ENCODE assay signal across 20 cellular contexts in the genomic region with DNA sequence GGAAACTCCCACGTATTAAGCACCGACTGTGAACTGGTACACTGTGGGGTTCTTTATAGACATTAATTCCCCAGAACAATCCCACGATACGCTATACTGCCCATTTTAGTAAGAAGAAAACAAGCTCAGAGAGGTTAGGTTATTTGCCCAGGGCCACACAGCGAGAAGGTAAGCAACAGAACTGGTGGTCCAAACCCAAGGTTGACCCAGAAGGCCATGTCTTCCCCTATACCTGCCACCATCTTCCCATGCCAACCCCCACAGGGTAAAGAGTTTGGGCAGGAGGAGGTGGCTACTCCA.
DNase-seq lines count a peak whose midpoint lies in the region; ATAC-seq and TF ChIP-seq lines count a peak whose summit lies in the region.
"Had no signal": no experiment of that assay in that cellular context is flagged by ENCODE, and none has a peak within 500 bp of the region (broad histone marks: within the 10 kb centered on the region; RNA-seq: fewer than 3 reads in every experiment).

No MANE protein-coding gene starts in this region.

- peak overlapping the region; percentile 24 for H3K4me3 Mint-ChIP-seq in Caco-2 (ENCODE audit: unreplicated experiment)
- no peak overlapping the region for H3K4me3 Mint-ChIP-seq in endothelial cell (ENCODE audit: unreplicated experiment)
- H3K4me3 Mint-ChIP-seq: activated naive CD8-positive, alpha-beta T cell treated with anti-CD3 and anti-CD28 coated beads, Interleukin-2, amount 50 U/mL, for 24 hours; effector memory CD8-positive, alpha-beta T cell; memory B cell had no signal

- H3K27ac Mint-ChIP-seq in Caco-2 (ENCODE audit: unreplicated experiment) (no peak overlapping the region), endothelial cell (ENCODE audit: unreplicated experiment) (no peak overlapping the region)
- H3K27ac Mint-ChIP-seq: activated naive CD8-positive, alpha-beta T cell treated with anti-CD3 and anti-CD28 coated beads, Interleukin-2, amount 50 U/mL, for 24 hours; effector memory CD8-positive, alpha-beta T cell; memory B cell had no signal

- no peak for ATAC-seq in HG03039 (IDR thresholded peaks at IDR 0.05; ENCODE audit: unreplicated experiment)
- no peak for ATAC-seq in HG02981 (IDR thresholded peaks at IDR 0.05; ENCODE audit: unreplicated experiment)
- ATAC-seq: effector memory CD8-positive, alpha-beta T cell had no signal

- peak overlapping the region; percentile 42 for H2AFZ ChIP-seq in parathyroid adenoma

- H3K36me3 ChIP-seq in Caco-2 (ENCODE audit: control insufficient read depth, insufficient read depth, low read length) (no peaks in the 10 kb centered on the region), HUES6 (ENCODE audit: control insufficient read depth, insufficient read depth, low read length) (no peaks in the 10 kb centered on the region), parathyroid adenoma (ENCODE audit: control insufficient read depth, insufficient read depth, low read length) (no peaks in the 10 kb centered on the region)
- H3K36me3 ChIP-seq: right atrium auricular region, SJSA1, stomach, upper lobe of left lung had no signal

- H3K4me1 Mint-ChIP-seq in Caco-2 (ENCODE audit: low read depth, unreplicated experiment), result peaks cover 11% of the 10 kb centered on the region
- no peaks in the 10 kb centered on the region for H3K4me1 Mint-ChIP-seq in endothelial cell (ENCODE audit: unreplicated experiment)
- H3K4me1 Mint-ChIP-seq: activated naive CD8-positive, alpha-beta T cell treated with anti-CD3 and anti-CD28 coated beads, Interleukin-2, amount 50 U/mL, for 24 hours; memory B cell had no signal

- H3K27ac ChIP-seq in HUES6 (ENCODE audit: low read depth, low read length), result no peak overlapping the region
- no peak overlapping the region for H3K27ac ChIP-seq in parathyroid adenoma
- H3K27ac ChIP-seq: body of pancreas, right atrium auricular region, SJSA1, stomach, upper lobe of left lung had no signal

- POLR2A ChIA-PET in Caco-2 (lab: Charles Lee), result no interaction called here

- H3K9me3 Mint-ChIP-seq in Caco-2 (ENCODE audit: unreplicated experiment), result no peaks in the 10 kb centered on the region
- H3K9me3 Mint-ChIP-seq in endothelial cell (ENCODE audit: unreplicated experiment), result no peaks in the 10 kb centered on the region
- H3K9me3 Mint-ChIP-seq: activated naive CD8-positive, alpha-beta T cell treated with anti-CD3 and anti-CD28 coated beads, Interleukin-2, amount 50 U/mL, for 24 hours; effector memory CD8-positive, alpha-beta T cell; memory B cell had no signal

- peaks cover 15% of the 10 kb centered on the region for H3K27me3 Mint-ChIP-seq in Caco-2 (ENCODE audit: insufficient read depth, unreplicated experiment)
- H3K27me3 Mint-ChIP-seq in endothelial cell (ENCODE audit: unreplicated experiment), result peaks cover 8% of the 10 kb centered on the region

- no peaks in the 10 kb centered on the region for H3K36me3 Mint-ChIP-seq in Caco-2 (ENCODE audit: insufficient read depth, unreplicated experiment)
- peaks cover 3% of the 10 kb centered on the region for H3K36me3 Mint-ChIP-seq in endothelial cell (ENCODE audit: low read depth, unreplicated experiment)
- H3K36me3 Mint-ChIP-seq: memory B cell had no signal

- no peaks in the 10 kb centered on the region for H3K79me2 ChIP-seq in parathyroid adenoma

- intact Hi-C loops in Caco-2 (cut with micrococcal nuclease; ENCODE audit: unreplicated experiment), result loop anchor here (1.0 to 5.0 kb wide), 5 partner anchors 130 to 650 kb away; no protein-coding TSS in a partner anchor

- no peak overlapping the region for H3K4me3 ChIP-seq in Caco-2 (ENCODE audit: low read depth, low read length)
- H3K4me3 ChIP-seq in HUES6 (ENCODE audit: low read depth, low read length), result peak overlapping the region; percentile 44
- no peak overlapping the region for H3K4me3 ChIP-seq in parathyroid adenoma (ENCODE audit: low read depth, low read length)
- H3K4me3 ChIP-seq: body of pancreas, SJSA1, stomach, upper lobe of left lung had no signal

- H3K27me3 ChIP-seq in Caco-2 (replicated peaks; ENCODE audit: control insufficient read depth, insufficient read depth, low read length) (peaks cover 2% of the 10 kb centered on the region), HUES6 (ENCODE audit: control insufficient read depth, insufficient read depth, low read length) (peaks cover 39% of the 10 kb centered on the region), parathyroid adenoma (ENCODE audit: control insufficient read depth, insufficient read depth, low read length) (no peaks in the 10 kb centered on the region)
- H3K27me3 ChIP-seq: body of pancreas, right atrium auricular region, upper lobe of left lung had no signal

- H3K9ac ChIP-seq in HUES6 (ENCODE audit: low read length) (no peak overlapping the region), parathyroid adenoma (no peak overlapping the region)

- no TSS peak for BruUV-seq in Caco-2 (replicated peaks; lab: Mats Ljungman, UMichigan)

- H3K4me1 ChIP-seq in Caco-2 (no peaks in the 10 kb centered on the region; the same call in 1 of the 2 replicates), HUES6 (ENCODE audit: control insufficient read depth, insufficient read depth, low read length) (no peaks in the 10 kb centered on the region), parathyroid adenoma (no peaks in the 10 kb centered on the region)
- H3K4me1 ChIP-seq: right atrium auricular region had no signal

- H3K4me2 ChIP-seq in parathyroid adenoma (ENCODE audit: low read length), result no peak overlapping the region

- TF ChIP-seq CTCF in Caco-2 (IDR thresholded peaks at IDR 0.05; ENCODE audit: insufficient read depth in 1 of 2, low read depth in 1 of 2, low read length in 1 of 2, severe bottlenecking in 1 of 2, unreplicated experiment in 1 of 2), result no peak
- no peak for TF ChIP-seq CTCF in endothelial cell (IDR thresholded peaks at IDR 0.05; ENCODE audit: unreplicated experiment)
- TF ChIP-seq CTCF in parathyroid adenoma (IDR thresholded peaks at IDR 0.05), result no peak

- H3K9me3 ChIP-seq in Caco-2, result no peaks in the 10 kb centered on the region
- H3K9me3 ChIP-seq in HUES6 (ENCODE audit: control insufficient read depth, insufficient read depth, low read depth, low read length), result 0 out of 2 replicates have a peak, but pooled peaks cover 4% of the 10 kb centered on the region
- H3K9me3 ChIP-seq in parathyroid adenoma (ENCODE audit: control insufficient read depth, low read length), result no peaks in the 10 kb centered on the region
- H3K9me3 ChIP-seq: body of pancreas, right atrium auricular region, SJSA1, stomach, upper lobe of left lung had no signal

- CTCF ChIA-PET in Caco-2 (lab: Charles Lee), result interaction anchor here (0.6 to 1.2 kb wide), 3 partner anchors 130 to 1599 kb away, joined by 3 to 10 read pairs (median 7); no protein-coding TSS in a partner anchor

- DNase-seq in Caco-2, result no peak
- DNase-seq in endothelial cell (ENCODE audit: low spot score), result peak; percentile 0
- DNase-seq in NCI-H526 treated with DMSO at 0.1 percent for 48 hours (lab: John Stamatoyannopoulos, UW), result no peak
- no peak for DNase-seq in dedifferentiated amniotic fluid mesenchymal stem cell (ENCODE audit: extremely low spot score)
- DNase-seq: activated CD8-positive, alpha-beta memory T cell treated with anti-CD3 and anti-CD28 coated beads, Interleukin-2, amount 50 U/mL, for 4 hours; activated effector memory CD4-positive, alpha-beta T cell treated with Interleukin-2 at 50 U/mL for 16 hours; effector memory CD8-positive, alpha-beta T cell; NK-92 treated with Interleukin-12 subunit alpha and Interleukin-12 subunit beta, amount 100 ng/mL, for 24 hours; T-helper 1 cell had no signal
